In the genomic region with DNA sequence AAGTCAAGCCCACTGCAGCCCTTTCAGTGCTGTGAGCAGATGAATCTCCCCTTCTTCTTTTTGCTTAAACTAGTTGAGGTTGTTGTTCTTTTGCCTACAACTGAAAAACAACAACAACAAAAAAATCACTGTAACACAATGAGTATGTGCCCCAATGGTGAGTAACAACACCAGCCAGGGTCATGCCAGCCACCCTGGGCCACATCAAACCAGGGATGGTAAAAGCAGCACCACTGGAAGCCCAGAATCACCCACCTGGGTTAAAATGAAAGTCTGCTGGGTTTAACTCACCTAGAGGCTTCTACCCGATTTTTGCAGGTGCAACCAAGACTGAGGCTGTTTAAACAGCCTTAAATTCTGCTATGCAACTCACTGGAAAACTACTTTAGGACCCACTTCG, we compare ENCODE assay signal across 18 cellular contexts. TPM values are rescaled to one million over a fixed set of nuclear protein-coding genes. Genes with fewer than 3 reads are reported as not detected.
A peak's percentile ranks its signal among the peaks of the same experiment; 100 is the strongest.
DNase-seq lines count a peak whose midpoint lies in the region; ATAC-seq and TF ChIP-seq lines count a peak whose summit lies in the region.
"Had no signal": no experiment of that assay in that cellular context is flagged by ENCODE, and none has a peak within 500 bp of the region (broad histone marks: within the 10 kb centered on the region; RNA-seq: fewer than 3 reads in every experiment).

No MANE protein-coding gene starts in this region.

- no peak for TF ChIP-seq CTCF in HFFc6 (IDR thresholded peaks at IDR 0.05)

- H3K9me3 Mint-ChIP-seq in activated naive CD4-positive, alpha-beta T cell treated with anti-CD3 and anti-CD28 coated beads, Interleukin-2, amount 50 U/mL, for 72 hours = no peaks in the 10 kb centered on the region
- peaks cover 1% of the 10 kb centered on the region; the same call in 1 of the 2 replicates for H3K9me3 Mint-ChIP-seq in HFFc6
- no peaks in the 10 kb centered on the region for H3K9me3 Mint-ChIP-seq in memory B cell
- H3K9me3 Mint-ChIP-seq in stimulated activated naive B cell treated with anti-CD40 and anti-IgM and Interleukin-4, amounts not matched to agents 10 μg/mL and 1 μg/mL and 100 μg/mL, for 72 hours = peaks cover 5 to 7% of the 10 kb centered on the region in 2 donors
- H3K9me3 Mint-ChIP-seq: neural crest cell had no signal

- H3K27ac Mint-ChIP-seq in activated naive CD4-positive, alpha-beta T cell treated with anti-CD3 and anti-CD28 coated beads, Interleukin-2, amount 50 U/mL, for 72 hours = peak overlapping the region; percentile 75 to 90
- H3K27ac Mint-ChIP-seq in HFFc6 (peak overlapping the region; percentile 77), memory B cell (peak overlapping the region; percentile 67)
- peak overlapping the region; percentile 26 for H3K27ac Mint-ChIP-seq in stimulated activated naive B cell treated with anti-CD40 and anti-IgM and Interleukin-4, amounts not matched to agents 10 μg/mL and 1 μg/mL and 100 μg/mL, for 72 hours

- H3K36me3 Mint-ChIP-seq in activated naive CD4-positive, alpha-beta T cell treated with anti-CD3 and anti-CD28 coated beads, Interleukin-2, amount 50 U/mL, for 72 hours = peaks cover 2 to 48% of the 10 kb centered on the region in 2 donors
- H3K36me3 Mint-ChIP-seq in HFFc6 (ENCODE audit: low read depth) = peaks cover 25% of the 10 kb centered on the region
- peaks cover 9% of the 10 kb centered on the region for H3K36me3 Mint-ChIP-seq in memory B cell
- peaks cover 44 to 68% of the 10 kb centered on the region in 2 donors for H3K36me3 Mint-ChIP-seq in stimulated activated naive B cell treated with anti-CD40 and anti-IgM and Interleukin-4, amounts not matched to agents 10 μg/mL and 1 μg/mL and 100 μg/mL, for 72 hours

- peaks cover 3% of the 10 kb centered on the region; the same call in 1 of the 2 replicates for H3K27me3 Mint-ChIP-seq in HFFc6 (ENCODE audit: insufficient read depth)
- no peaks in the 10 kb centered on the region for H3K27me3 Mint-ChIP-seq in memory B cell
- H3K27me3 Mint-ChIP-seq in stimulated activated naive B cell treated with anti-CD40 and anti-IgM and Interleukin-4, amounts not matched to agents 10 μg/mL and 1 μg/mL and 100 μg/mL, for 72 hours = no peaks in the 10 kb centered on the region

- no peak for DNase-seq in activated naive CD4-positive, alpha-beta T cell treated with anti-CD3 and anti-CD28 coated beads, Interleukin-2, amount 50 U/mL, for 72 hours (ENCODE audit: low spot score in 2 of 2)
- no peak for DNase-seq in activated naive CD4-positive, alpha-beta T cell treated with anti-CD3 and anti-CD28 coated beads, Interleukin-2, amount 50 U/mL, for 16 hours
- DNase-seq in HFFc6 (no peak), memory B cell (ENCODE audit: low spot score in 2 of 2) (no peak), NCI-H1092 treated with DMSO at 0.1 percent for 48 hours (lab: John Stamatoyannopoulos, UW) (no peak), anterior cingulate cortex (lab: John Stamatoyannopoulos, UW) (no peak)
- no peak for DNase-seq in stimulated activated naive B cell treated with anti-CD40 and anti-IgM and Interleukin-4, amounts not matched to agents 10 μg/mL and 1 μg/mL and 100 μg/mL, for 72 hours
- DNase-seq: activated effector memory CD4-positive, alpha-beta T cell treated with Interleukin-2 at 50 U/mL for 16 hours; amygdala; dermis blood vessel endothelial cell; DMS79 treated with DMSO at 0.1 percent for 48 hours; left lung; NCI-H1694 treated with DMSO at 0.1 percent for 48 hours; NCI-H2171 treated with DMSO at 0.1 percent for 48 hours; psoas muscle; stimulated activated CD4-positive, alpha-beta T cell treated with anti-CD3 and anti-CD28 coated beads, Interleukin-1b, Interleukin-23, amount 100 ng/mL, for 48 hours had no signal

- H3K4me1 Mint-ChIP-seq in HFFc6 (ENCODE audit: low read depth) (peaks cover 85% of the 10 kb centered on the region), memory B cell (peaks cover 74% of the 10 kb centered on the region)
- peaks cover 69 to 90% of the 10 kb centered on the region in 2 donors for H3K4me1 Mint-ChIP-seq in stimulated activated naive B cell treated with anti-CD40 and anti-IgM and Interleukin-4, amounts not matched to agents 10 μg/mL and 1 μg/mL and 100 μg/mL, for 72 hours

- ATAC-seq in activated naive CD4-positive, alpha-beta T cell treated with anti-CD3 and anti-CD28 coated beads, Interleukin-2, amount 50 U/mL, for 72 hours = peak in 1 of 2 donors; percentile 17
- ATAC-seq in memory B cell (ENCODE audit: low read depth) (no peak), GM18517 (IDR thresholded peaks at IDR 0.05; ENCODE audit: unreplicated experiment) (no peak)
- ATAC-seq in stimulated activated naive B cell treated with anti-CD40 and anti-IgM and Interleukin-4, amounts not matched to agents 10 μg/mL and 1 μg/mL and 100 μg/mL, for 72 hours (replicated peaks) = no peak

- H3K4me3 Mint-ChIP-seq in HFFc6 (peak overlapping the region; percentile 41), memory B cell (no peak overlapping the region)
- H3K4me3 Mint-ChIP-seq in stimulated activated naive B cell treated with anti-CD40 and anti-IgM and Interleukin-4, amounts not matched to agents 10 μg/mL and 1 μg/mL and 100 μg/mL, for 72 hours = no peak overlapping the region
- H3K4me3 Mint-ChIP-seq: neural crest cell had no signal

RNA-seq across cellular contexts. Expression of a gene that starts 20.5 kb away (rescaled TPM):
- total RNA-seq in activated naive CD4-positive, alpha-beta T cell treated with anti-CD3 and anti-CD28 coated beads, Interleukin-2, amount 50 U/mL, for 72 hours = 100 to 1,000 TPM; 122 to 137 TPM
- total RNA-seq in HFFc6 (2021; fragmentation: NEBNext Ultra II Directional; extraction: Animal tissue kit (Norgen Biotek cat#: 25700)) = 10 to 100 TPM; 72.2 to 89.8 (median 80.5) TPM

Comparison
In these comparisons a context has a peak if more than half of its experiments do, and no peak if none do; other contexts are left out.
1. H3K27ac Mint-ChIP-seq: peak in every context shown above with its lines; median percentile 82 in activated naive CD4-positive, alpha-beta T cell treated with anti-CD3 and anti-CD28 coated beads, Interleukin-2, amount 50 U/mL, for 72 hours; 77 in HFFc6; 67 in memory B cell; 26 in stimulated activated naive B cell treated with anti-CD40 and anti-IgM and Interleukin-4, amounts not matched to agents 10 μg/mL and 1 μg/mL and 100 μg/mL, for 72 hours.